Comparison of ENCODE assay signal across 25 cellular contexts in the genomic region with DNA sequence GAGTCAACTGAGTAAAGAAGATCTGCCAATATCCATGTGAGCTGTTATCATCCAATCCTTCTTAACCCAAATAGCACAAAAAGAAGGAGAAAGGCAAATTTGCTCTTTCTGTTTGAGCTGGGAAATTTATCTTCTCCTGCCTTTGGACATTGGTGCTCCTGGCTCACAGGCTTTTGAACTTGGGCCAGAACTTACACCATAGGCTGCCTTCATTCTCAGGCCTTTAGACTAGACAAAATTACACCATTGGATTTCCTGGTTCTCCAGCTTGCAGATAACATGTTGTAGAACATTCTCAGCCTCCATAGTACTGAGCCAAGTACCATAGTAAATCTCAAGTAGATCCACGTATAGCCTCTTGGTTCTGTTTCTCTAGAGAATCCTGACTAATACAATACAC.
"Had no signal": no experiment of that assay in that cellular context is flagged by ENCODE, and none has a peak within 500 bp of the region (broad histone marks: within the 10 kb centered on the region; RNA-seq: fewer than 3 reads in every experiment).

No MANE protein-coding gene starts in this region.

- ATAC-seq: left cardiac atrium; left lobe of liver; lower lobe of right lung; naive thymus-derived CD8-positive, alpha-beta T cell; psoas muscle; stimulated activated memory B cell treated with anti-CD40 and anti-IgM and Interleukin-4, amounts not matched to agents 10 μg/mL and 1 μg/mL and 100 μg/mL, for 72 hours; stimulated activated naive CD8-positive, alpha-beta T cell treated with anti-CD3 and anti-CD28 coated beads, Interleukin-15, amount 100 ng/mL, for 72 hours had no signal

- H3K27ac ChIP-seq: lower lobe of right lung, parathyroid adenoma, psoas muscle, right lobe of liver, tibial nerve, uterus had no signal

- H3K4me3 ChIP-seq: lower lobe of right lung, psoas muscle, right lobe of liver, smooth muscle cell, tibial nerve, uterus had no signal

- H3K9ac ChIP-seq: parathyroid adenoma had no signal

- H3K27me3 ChIP-seq: right lobe of liver, tibial nerve, uterus had no signal

- H3K36me3 ChIP-seq: lower lobe of right lung, right lobe of liver, tibial nerve, uterus had no signal

- DNase-seq: hypothalamus; immature natural killer cell; kidney glomerular epithelial cell; left cardiac atrium; lower lobe of right lung; mammary epithelial cell; mesenchymal stem cell; naive thymus-derived CD8-positive, alpha-beta T cell; nucleus accumbens; psoas muscle; right lobe of liver; stimulated activated CD4-positive, alpha-beta T cell treated with anti-CD3 and anti-CD28 coated beads, Interleukin-1b, Interleukin-23, amount 100 ng/mL, for 48 hours; stimulated activated CD4-positive, alpha-beta T cell treated with anti-CD3 and anti-CD28 coated beads, Interleukin-2, amount 100 ng/mL, for 48 hours; stimulated activated CD4-positive, alpha-beta T cell treated with anti-CD3 and anti-CD28 coated beads, Interleukin-4, amount 100 ng/mL, for 4 hours; stimulated activated CD8-positive, alpha-beta memory T cell treated with anti-CD3 and anti-CD28 coated beads, Interleukin-4, amount 100 ng/mL, for 48 hours; stimulated activated naive CD4-positive, alpha-beta T cell treated with Interleukin-2 at 50 U/mL for 16 hours; stimulated activated naive CD8-positive, alpha-beta T cell treated with anti-CD3 and anti-CD28 coated beads, Interleukin-15, amount 100 ng/mL, for 72 hours; substantia nigra; uterus had no signal

- H3K4me1 ChIP-seq: lower lobe of right lung, parathyroid adenoma, psoas muscle, right lobe of liver, tibial nerve, uterus had no signal

- H3K79me2 ChIP-seq: parathyroid adenoma had no signal

- H2AFZ ChIP-seq: parathyroid adenoma had no signal

- H3K9me3 ChIP-seq: lower lobe of right lung, psoas muscle, right lobe of liver, tibial nerve, uterus had no signal

- FAIRE-seq: keratinocyte had no signal

- H3K4me2 ChIP-seq: smooth muscle cell had no signal
